Comparison of ENCODE assay signal across 7 cellular contexts in the genomic region with DNA sequence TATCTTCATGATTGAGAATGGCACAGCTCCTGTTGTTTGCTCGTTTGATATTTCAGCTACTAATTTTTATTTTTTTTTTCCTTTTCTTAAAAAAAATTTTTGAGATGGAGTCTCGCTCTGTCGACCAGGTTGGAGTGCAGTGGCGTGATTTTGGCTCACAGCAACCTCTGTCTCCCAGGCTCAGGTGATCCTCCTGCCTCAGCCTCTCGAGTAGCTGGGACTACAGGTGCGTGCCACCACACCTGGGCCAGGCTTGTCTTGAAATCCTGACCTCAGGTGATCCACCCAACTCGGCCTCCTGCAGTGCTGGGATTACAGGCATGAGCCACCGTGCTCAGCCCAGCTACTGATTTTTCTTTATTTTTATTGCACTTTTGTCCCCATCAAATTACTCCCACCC.
"Had no signal": no experiment of that assay in that cellular context is flagged by ENCODE, and none has a peak within 500 bp of the region (broad histone marks: within the 10 kb centered on the region; RNA-seq: fewer than 3 reads in every experiment).

No MANE protein-coding gene starts in this region.

- ATAC-seq: HepG2, K562 had no signal

- H3K27ac Mint-ChIP-seq: IgD-negative memory B cell had no signal

- H3K27me3 Mint-ChIP-seq: IgD-negative memory B cell had no signal

- H3K4me3 ChIP-seq: K562 had no signal

- H3K27ac ChIP-seq: HL-60 had no signal

- DNase-seq: IMR-90, KBM-7, KG1 had no signal

- H3K4me1 Mint-ChIP-seq: IgD-negative memory B cell had no signal
